8 cellular contexts compared by ENCODE assay signal in genomic region chr2:240560084-240560479, GRCh38. TPM values are rescaled to one million over a fixed set of nuclear protein-coding genes. Genes with fewer than 3 reads are reported as not detected.
A peak's percentile ranks its signal among the peaks of the same experiment; 100 is the strongest.
DNase-seq lines count a peak whose midpoint lies in the region; ATAC-seq and TF ChIP-seq lines count a peak whose summit lies in the region.

Gene DUSP28 (plus strand): TSS chr2:240560357. CDS start chr2:240560685, 328 bp downstream.

- H3K27ac Mint-ChIP-seq in HFFc6 (peak within 1 kb of the TSS; percentile 97), T-cell (peak within 1 kb of the TSS; percentile 92 to 99)

- TF ChIP-seq CTCF in GM12865 (IDR thresholded peaks at IDR 0.05; ENCODE audit: insufficient read depth, low read depth, low read length, missing control alignments) (no peak), HFFc6 (IDR thresholded peaks at IDR 0.05) (no peak), NB4 (IDR thresholded peaks at IDR 0.05; ENCODE audit: low read depth, low read length) (no peak), adrenal gland (IDR thresholded peaks at IDR 0.05) (no peak), psoas muscle (IDR thresholded peaks at IDR 0.05) (no peak), uterus (IDR thresholded peaks at IDR 0.05) (no peak)

- POLR2A ChIA-PET in T-cell (lab: Charles Lee): no interaction called here

- H3K4me1 ChIP-seq in adrenal gland (replicated peaks in 1 of 2): peaks cover 17 to 48% of the 10 kb centered on the region in 2 donors
- H3K4me1 ChIP-seq in psoas muscle: peaks cover 45% of the 10 kb centered on the region
- H3K4me1 ChIP-seq in uterus: peaks cover 0 to 16% of the 10 kb centered on the region in 2 donors

- peaks cover 54% of the 10 kb centered on the region for H3K4me1 Mint-ChIP-seq in HFFc6 (ENCODE audit: low read depth)
- peaks cover 66 to 75% (median 74%) of the 10 kb centered on the region in 3 donors for H3K4me1 Mint-ChIP-seq in T-cell

- H3K9me3 Mint-ChIP-seq in HFFc6 (no peaks in the 10 kb centered on the region), T-cell (no peaks in the 10 kb centered on the region)

- DNase-seq in GM12865 (ENCODE audit: low read depth) (peak; percentile 94), HFFc6 (peak; percentile 80), NB4 (ENCODE audit: low read depth) (peak; percentile 95), T-cell (peak; percentile 75 to 91 (median 84)), adrenal gland (peak; percentile 92 to 97 (median 95)), left ventricle myocardium superior (peak; percentile 97), psoas muscle (peak; percentile 95 to 97), uterus (peak; percentile 82 to 90)

- TF ChIP-seq POLR2A in NB4 (IDR thresholded peaks at IDR 0.05; ENCODE audit: extremely low read depth, insufficient read length): peak; percentile 68
- TF ChIP-seq POLR2A in adrenal gland (IDR thresholded peaks at IDR 0.05): peak; percentile 95 to 97
- peak; percentile 74 to 82 for TF ChIP-seq POLR2A in uterus (IDR thresholded peaks at IDR 0.05)

- H3K27me3 ChIP-seq in adrenal gland (no peaks in the 10 kb centered on the region), psoas muscle (ENCODE audit: insufficient read depth in 3 of 3, low read length in 2 of 3) (no peaks in the 10 kb centered on the region), uterus (peaks cover 0 to 7% of the 10 kb centered on the region in 2 donors)

- no peaks in the 10 kb centered on the region for H3K36me3 ChIP-seq in adrenal gland (replicated peaks in 1 of 2)
- H3K36me3 ChIP-seq in psoas muscle (ENCODE audit: insufficient read depth in 1 of 2, low read depth in 1 of 2): peaks cover 0 to 21% of the 10 kb centered on the region in 2 donors
- H3K36me3 ChIP-seq in uterus: no peaks in the 10 kb centered on the region

- 0 to 1% (median 1%) methylated on average over 19 to 39 of the region's 39 CpGs for WGBS in adrenal gland, 4 donors
- 0 to 1% (median 0%) methylated on average over 32 to 39 of the region's 39 CpGs for WGBS in psoas muscle, 3 donors

- H3K27ac ChIP-seq in adrenal gland: peak within 1 kb of the TSS; percentile 95 to 99 (median 98)
- peak within 1 kb of the TSS; percentile 100 for H3K27ac ChIP-seq in psoas muscle
- H3K27ac ChIP-seq in uterus: peak within 1 kb of the TSS; percentile 94 to 98

- H3K4me3 Mint-ChIP-seq in HFFc6 (peak within 1 kb of the TSS; percentile 93), T-cell (peak within 1 kb of the TSS; percentile 80 to 87 (median 87))

- ATAC-seq in T-cell (replicated peaks in 1 of 4) (peak; percentile 68 to 71 (median 70)), left ventricle myocardium superior (peak; percentile 86), psoas muscle (peak; percentile 84 to 87 (median 85))

- peaks cover 11% of the 10 kb centered on the region for H3K36me3 Mint-ChIP-seq in HFFc6 (ENCODE audit: low read depth)
- peaks cover 17% of the 10 kb centered on the region for H3K36me3 Mint-ChIP-seq in T-cell

- intact Hi-C loops in adrenal gland (cut with DNase I): no loop called here
- intact Hi-C loops in left ventricle myocardium superior (cut with micrococcal nuclease): no loop called here
- intact Hi-C loops in psoas muscle (cut with DNase I): no loop called here
- intact Hi-C loops in uterus (cut with DNase I; ENCODE audit: low total_unique reads): no loop called here

- H3K4me3 ChIP-seq in GM12865 (ENCODE audit: low read depth, low read length) (peak within 1 kb of the TSS; percentile 90), NB4 (ENCODE audit: low read depth, low read length) (peak within 1 kb of the TSS; percentile 87), adrenal gland (peak within 1 kb of the TSS; percentile 51 to 89 (median 77)), psoas muscle (peak within 1 kb of the TSS; percentile 84), uterus (peak within 1 kb of the TSS; percentile 64 to 74)

- H3K27me3 Mint-ChIP-seq in HFFc6 (ENCODE audit: insufficient read depth): no peaks in the 10 kb centered on the region
- no peaks in the 10 kb centered on the region for H3K27me3 Mint-ChIP-seq in T-cell

- CTCF ChIA-PET in T-cell (lab: Charles Lee): interaction anchor here in 1 of 2 donors (1.3 kb wide), 1 partner anchor 46 kb away, joined by 4 read pairs; no protein-coding TSS in a partner anchor

- H3K9me3 ChIP-seq in adrenal gland (replicated peaks in 1 of 3) (no peaks in the 10 kb centered on the region), psoas muscle (no peaks in the 10 kb centered on the region), uterus (no peaks in the 10 kb centered on the region)

RNA-seq across cellular contexts. Expression of gene DUSP28, which starts in this region (rescaled TPM):
- total RNA-seq in HFFc6 (2021; fragmentation: NEBNext Ultra II Directional; extraction: Animal tissue kit (Norgen Biotek cat#: 25700)): 1 to 10 TPM; 3.1 to 5.0 (median 4.3) TPM
- total RNA-seq in T-cell: 10 to 100 TPM; 11.0 to 17.3 (median 15.4) TPM
- 10 to 100 TPM in 3 of 8 donors, 1 to 10 TPM in 5; 4.9 to 22.2 (median 8.3) TPM for total RNA-seq in adrenal gland
- 10 to 100 TPM in 1 of 3 donors, 1 to 10 TPM in 2; 7.2 to 14.5 (median 8.8) TPM for polyA plus RNA-seq in adrenal gland
- total RNA-seq in left ventricle myocardium superior: 13.2 TPM
- 10 to 100 TPM; 10.4 to 12.9 (median 12.7) TPM for total RNA-seq in psoas muscle
- polyA plus RNA-seq in psoas muscle: 10 to 100 TPM in 1 of 3 donors, 1 to 10 TPM in 2; 6.6 to 18.1 (median 9.5) TPM
- 1 to 10 TPM in 3 of 4 donors, under 1 TPM in 1; 0.26 to 3.7 (median 2.6) TPM for total RNA-seq in uterus

Comparison
In these comparisons a context has a peak if more than half of its experiments do, and no peak if none do; other contexts are left out.
1. Peak in every context shown above with its lines: DNase-seq, ATAC-seq, H3K4me3 ChIP-seq and H3K27ac ChIP-seq.